1 cellular context compared by ENCODE assay signal in genomic region chr10:69866246-69866687, GRCh38.
TF ChIP-seq lines count a peak whose summit lies in the region.

No MANE protein-coding gene starts in this region.

TF ChIP-seq in K562, 482 proteins besides CTCF, POLR2A, EP300 and RAD21:
- TF ChIP-seq OTX1 (CRISPR knock-in tag; IDR thresholded peaks at IDR 0.05): no peak
- no peak for TF ChIP-seq ZNF318 (IDR thresholded peaks at IDR 0.05; ENCODE audit: borderline replicate concordance in 1 of 2, low read depth in 1 of 2)
